Comparison of ENCODE assay signal across 1 cellular context in genomic region chr2:231300020-231300721, GRCh38.
TF ChIP-seq lines count a peak whose summit lies in the region.

No MANE protein-coding gene starts in this region.

TF ChIP-seq in GM23338, 12 proteins besides CTCF, POLR2A, EP300 and RAD21 (continued from another document):
- TF ChIP-seq ETS1 (IDR thresholded peaks at IDR 0.05), result no peak
TF ChIP-seq in GM23338: peak in this region for 0.
